In the genomic region with DNA sequence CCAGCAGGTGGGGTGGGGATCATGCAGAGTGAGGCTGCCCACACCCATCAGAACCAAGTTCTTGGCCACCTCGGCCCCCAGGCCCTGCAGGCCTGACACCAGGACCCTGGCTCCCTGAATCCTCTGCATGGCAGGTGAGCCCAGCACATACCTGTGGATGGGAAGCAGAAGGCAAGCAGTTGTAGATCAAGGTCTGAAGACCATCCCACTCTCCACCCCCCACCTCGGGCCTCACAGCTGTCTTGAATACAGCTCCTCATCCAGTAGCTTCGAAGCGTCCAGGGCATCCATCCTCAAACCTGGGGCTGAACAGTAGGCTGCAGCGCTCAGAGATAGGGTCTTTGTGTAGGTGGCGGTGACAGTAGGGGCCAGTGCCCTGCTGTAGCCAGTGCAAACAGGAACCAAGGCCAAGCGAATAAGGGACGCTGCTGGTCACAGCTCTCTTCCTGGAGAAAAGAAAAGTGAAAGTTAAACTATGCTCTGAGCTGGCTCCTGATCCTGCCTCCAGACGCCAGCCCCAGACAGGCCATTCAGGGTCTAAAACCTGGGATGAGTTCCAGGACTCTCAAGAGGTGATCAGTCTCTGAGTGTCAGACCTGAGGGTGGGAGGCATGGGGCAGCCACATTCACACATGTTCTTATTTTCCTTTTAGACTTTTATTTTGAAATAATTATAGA, we compare ENCODE assay signal across 8 cellular contexts. TPM values are rescaled to one million over a fixed set of nuclear protein-coding genes. Genes with fewer than 3 reads are reported as not detected.
DNase-seq lines count a peak whose midpoint lies in the region; TF ChIP-seq lines count a peak whose summit lies in the region.

A gene with protein sequence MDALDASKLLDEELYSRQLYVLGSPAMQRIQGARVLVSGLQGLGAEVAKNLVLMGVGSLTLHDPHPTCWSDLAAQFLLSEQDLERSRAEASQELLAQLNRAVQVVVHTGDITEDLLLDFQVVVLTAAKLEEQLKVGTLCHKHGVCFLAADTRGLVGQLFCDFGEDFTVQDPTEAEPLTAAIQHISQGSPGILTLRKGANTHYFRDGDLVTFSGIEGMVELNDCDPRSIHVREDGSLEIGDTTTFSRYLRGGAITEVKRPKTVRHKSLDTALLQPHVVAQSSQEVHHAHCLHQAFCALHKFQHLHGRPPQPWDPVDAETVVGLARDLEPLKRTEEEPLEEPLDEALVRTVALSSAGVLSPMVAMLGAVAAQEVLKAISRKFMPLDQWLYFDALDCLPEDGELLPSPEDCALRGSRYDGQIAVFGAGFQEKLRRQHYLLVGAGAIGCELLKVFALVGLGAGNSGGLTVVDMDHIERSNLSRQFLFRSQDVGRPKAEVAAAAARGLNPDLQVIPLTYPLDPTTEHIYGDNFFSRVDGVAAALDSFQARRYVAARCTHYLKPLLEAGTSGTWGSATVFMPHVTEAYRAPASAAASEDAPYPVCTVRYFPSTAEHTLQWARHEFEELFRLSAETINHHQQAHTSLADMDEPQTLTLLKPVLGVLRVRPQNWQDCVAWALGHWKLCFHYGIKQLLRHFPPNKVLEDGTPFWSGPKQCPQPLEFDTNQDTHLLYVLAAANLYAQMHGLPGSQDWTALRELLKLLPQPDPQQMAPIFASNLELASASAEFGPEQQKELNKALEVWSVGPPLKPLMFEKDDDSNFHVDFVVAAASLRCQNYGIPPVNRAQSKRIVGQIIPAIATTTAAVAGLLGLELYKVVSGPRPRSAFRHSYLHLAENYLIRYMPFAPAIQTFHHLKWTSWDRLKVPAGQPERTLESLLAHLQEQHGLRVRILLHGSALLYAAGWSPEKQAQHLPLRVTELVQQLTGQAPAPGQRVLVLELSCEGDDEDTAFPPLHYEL (minus strand): TSS at position 457 of the 678 bp plus-strand sequence. CDS start 166 bp downstream, at position 291.

- H3K27ac ChIP-seq in esophagus muscularis mucosa (replicated peaks in 1 of 4), result peak within 1 kb of the TSS; percentile 72 to 82 (median 81)

- peak in 2 of 3 donors; percentile 24 to 35 for DNase-seq in stimulated activated CD4-positive, alpha-beta T cell treated with anti-CD3 and anti-CD28 coated beads, Interleukin-12 subunit alpha, Interleukin-12 subunit beta, amount 100 ng/mL, for 48 hours (ENCODE audit: low read depth in 2 of 3, low spot score in 1 of 3)
- DNase-seq in stimulated activated CD4-positive, alpha-beta T cell treated with anti-CD3 and anti-CD28 coated beads, Interleukin-1b, Interleukin-23, amount 100 ng/mL, for 48 hours, result no peak
- DNase-seq in KBM-7 (peak; percentile 73), esophagus muscularis mucosa (ENCODE audit: extremely low spot score) (no peak), nephron progenitor cell (no peak), RKO (ENCODE audit: low spot score) (no peak), HT-29 (ENCODE audit: low spot score) (no peak)

- in situ Hi-C loops in KBM-7 (cut with MboI; ENCODE audit: low pct_unique_long_range_greater_than_20kb, low sequenced_read_pairs), result no loop called here

- no peaks in the 10 kb centered on the region for H3K9me3 Mint-ChIP-seq in nephron progenitor cell

- H3K4me3 Mint-ChIP-seq in nephron progenitor cell, result no peak within 1 kb of the TSS

- 8% methylated on average over 9 of the region's 9 CpGs for WGBS in esophagus muscularis mucosa

- H3K36me3 Mint-ChIP-seq in nephron progenitor cell (ENCODE audit: low read depth), result no peaks in the 10 kb centered on the region

- peak within 1 kb of the TSS; percentile 45 for H3K27ac Mint-ChIP-seq in nephron progenitor cell

- H3K4me3 ChIP-seq in esophagus muscularis mucosa, result peak within 1 kb of the TSS; percentile 55 to 67 (median 58)

- H3K4me1 ChIP-seq in esophagus muscularis mucosa, result peaks cover 19 to 39% (median 30%) of the 10 kb centered on the region in 4 donors

- TF ChIP-seq CTCF in esophagus muscularis mucosa (IDR thresholded peaks at IDR 0.05), result no peak
- TF ChIP-seq CTCF in nephron progenitor cell (IDR thresholded peaks at IDR 0.05), result no peak

- CTCF ChIA-PET in activated CD8-positive, alpha-beta memory T cell treated with anti-CD3 and anti-CD28 coated beads for 36 hours (lab: Charles Lee), result interaction anchor here (3.0 kb wide), 1 partner anchor 10 kb away, joined by 23 read pairs; a partner anchor contains a TSS

- intact Hi-C loops in esophagus muscularis mucosa (cut with DNase I), result no loop called here

- H3K27me3 ChIP-seq in esophagus muscularis mucosa, result no peaks in the 10 kb centered on the region

- peaks cover 4 to 39% (median 33%) of the 10 kb centered on the region in 4 donors for H3K36me3 ChIP-seq in esophagus muscularis mucosa

- peaks cover 12% of the 10 kb centered on the region for H3K4me1 Mint-ChIP-seq in nephron progenitor cell

- no peaks in the 10 kb centered on the region for H3K9me3 ChIP-seq in esophagus muscularis mucosa

- TF ChIP-seq POLR2A in esophagus muscularis mucosa (IDR thresholded peaks at IDR 0.05; ENCODE audit: low read depth), result no peak

- H3K27me3 Mint-ChIP-seq in nephron progenitor cell (ENCODE audit: low read depth, poor library complexity), result peaks cover 3% of the 10 kb centered on the region

- POLR2A ChIA-PET in activated CD8-positive, alpha-beta memory T cell treated with anti-CD3 and anti-CD28 coated beads for 36 hours (lab: Charles Lee), result interaction anchor here (0.6 to 2.1 kb wide), 4 partner anchors 11 to 116 kb away, joined by 3 to 10 read pairs (median 4); a partner anchor contains a TSS

- no peak for TF ChIP-seq EP300 in esophagus muscularis mucosa (IDR thresholded peaks at IDR 0.05)

RNA-seq across cellular contexts. Expression of the gene that starts here (rescaled TPM):
- 10 to 100 TPM; 41.9 to 42.2 TPM for total RNA-seq in activated CD8-positive, alpha-beta memory T cell treated with anti-CD3 and anti-CD28 coated beads for 36 hours
- 10 to 100 TPM; 25.5 to 40.0 (median 31.4) TPM for total RNA-seq in esophagus muscularis mucosa
- 5.1 and 6.1 TPM in 2 replicates for total RNA-seq in HT-29 (2014; rRNA removed; shearing (Covaris generic))

Comparison
In these comparisons a context has a peak if more than half of its experiments do, and no peak if none do; other contexts are left out.
1. DNase-seq: peak in stimulated activated CD4-positive, alpha-beta T cell treated with anti-CD3 and anti-CD28 coated beads, Interleukin-12 subunit alpha, Interleukin-12 subunit beta, amount 100 ng/mL, for 48 hours (2 of 3) and KBM-7 (single experiment); none in stimulated activated CD4-positive, alpha-beta T cell treated with anti-CD3 and anti-CD28 coated beads, Interleukin-1b, Interleukin-23, amount 100 ng/mL, for 48 hours (single experiment), esophagus muscularis mucosa (single experiment), nephron progenitor cell (single experiment), RKO (single experiment) and HT-29 (single experiment).